19 cellular contexts compared by ENCODE assay signal in genomic region chrX:20118065-20118824, GRCh38. TPM values are rescaled to one million over a fixed set of nuclear protein-coding genes. Genes with fewer than 3 reads are reported as not detected.
DNase-seq lines count a peak whose midpoint lies in the region; ATAC-seq, FAIRE-seq and TF ChIP-seq lines count a peak whose summit lies in the region.
"Had no signal": no experiment of that assay in that cellular context is flagged by ENCODE, and none has a peak within 500 bp of the region (broad histone marks: within the 10 kb centered on the region; RNA-seq: fewer than 3 reads in every experiment).

No MANE protein-coding gene starts in this region.

- H4K20me1 ChIP-seq in keratinocyte (ENCODE audit: control insufficient read depth, extremely low read depth, insufficient read depth, low read length): no peaks in the 10 kb centered on the region
- no peaks in the 10 kb centered on the region for H4K20me1 ChIP-seq in Karpas-422 (ENCODE audit: insufficient read depth, low read depth, low read length)
- no peaks in the 10 kb centered on the region for H4K20me1 ChIP-seq in smooth muscle cell (ENCODE audit: low read depth)
- H4K20me1 ChIP-seq in HepG2 (ENCODE audit: insufficient read depth, low read length): no peaks in the 10 kb centered on the region

- in situ Hi-C loops in GM13976 (cut with MboI; ENCODE audit: low sequenced_read_pairs, unreplicated experiment) (no loop called here), HepG2 (cut with HindIII; ENCODE audit: extremely low pct_ligation_motif_present, low pct_unique_long_range_greater_than_20kb) (no loop called here)

- H3K9me1 ChIP-seq in keratinocyte (ENCODE audit: control insufficient read depth, extremely low read depth, insufficient read depth, low read length): no peaks in the 10 kb centered on the region

- CTCF ChIA-PET in HepG2 (lab: Yijun Ruan, JAX; ENCODE audit: low intra/inter-chr PET ratio, low total read pairs): no interaction called here

- no TSS peak for BruUV-seq in HepG2 (replicated peaks; lab: Mats Ljungman, UMichigan)

- H3K9ac ChIP-seq in keratinocyte (ENCODE audit: control insufficient read depth, extremely low read depth, insufficient read depth, low read length): no peak overlapping the region
- H3K9ac ChIP-seq in Karpas-422 (ENCODE audit: low read length): no peak overlapping the region
- no peak overlapping the region for H3K9ac ChIP-seq in smooth muscle cell (ENCODE audit: low read depth)
- H3K9ac ChIP-seq in HepG2 (ENCODE audit: insufficient read depth, low read depth, low read length): no peak overlapping the region
- H3K9ac ChIP-seq: SK-N-SH had no signal

- TF ChIP-seq RAD21 in HepG2 (CRISPR knock-in tag; IDR thresholded peaks at IDR 0.05): no peak

- no peaks in the 10 kb centered on the region for H3F3A ChIP-seq in smooth muscle cell (ENCODE audit: low read depth)

- dilution Hi-C loops in keratinocyte (cut with MboI; ENCODE audit: extremely low pct_ligation_motif_present, low sequenced_read_pairs): no loop called here

- H3K27ac ChIP-seq in keratinocyte (ENCODE audit: control insufficient read depth, insufficient read depth, low read length) (no peak overlapping the region), Karpas-422 (ENCODE audit: low read length) (no peak overlapping the region), smooth muscle cell (ENCODE audit: low read depth) (no peak overlapping the region), HepG2 (ENCODE audit: extremely low read length, insufficient read depth, low read length) (no peak overlapping the region)
- H3K27ac ChIP-seq: esophagus muscularis mucosa, tibial nerve had no signal

- no peak for TF ChIP-seq EP300 in HepG2 (IDR thresholded peaks at IDR 0.05; ENCODE audit: low read depth in 2 of 2, low read length in 2 of 2)
- TF ChIP-seq EP300 in HepG2 (CRISPR knock-in tag; IDR thresholded peaks at IDR 0.05; ENCODE audit: borderline replicate concordance): no peak

- intact Hi-C loops in HepG2 (cut with micrococcal nuclease; ENCODE audit: unreplicated experiment): no loop called here

- H3K27me3 ChIP-seq in keratinocyte (ENCODE audit: control insufficient read depth, extremely low read depth, insufficient read depth, low read length): peaks cover 9% of the 10 kb centered on the region
- no peaks in the 10 kb centered on the region for H3K27me3 ChIP-seq in Karpas-422 (ENCODE audit: low read length)
- peaks cover 30% of the 10 kb centered on the region for H3K27me3 ChIP-seq in smooth muscle cell (ENCODE audit: low read depth)
- no peaks in the 10 kb centered on the region for H3K27me3 ChIP-seq in HepG2 (ENCODE audit: control insufficient read depth in 1 of 2, insufficient read depth in 2 of 2, low read length in 2 of 2)

- H3K9me2 ChIP-seq in Karpas-422 (replicated peaks; ENCODE audit: insufficient read depth, low read length): no peaks in the 10 kb centered on the region
- H3K9me2 ChIP-seq: SK-N-SH had no signal

- H3K4me3 ChIP-seq in keratinocyte (ENCODE audit: control insufficient read depth in 2 of 3, extremely low read depth in 1 of 3, insufficient read depth in 2 of 3, low read depth in 1 of 3, low read length in 3 of 3) (no peak overlapping the region), Karpas-422 (ENCODE audit: low read length) (no peak overlapping the region), smooth muscle cell (no peak overlapping the region), HepG2 (replicated peaks in 1 of 3; ENCODE audit: insufficient read depth in 1 of 3, low read depth in 2 of 3, low read length in 3 of 3) (no peak overlapping the region)
- H3K4me3 ChIP-seq: esophagus muscularis mucosa, HAP-1, tibial nerve had no signal

- H3K79me2 ChIP-seq in keratinocyte (ENCODE audit: control insufficient read depth, insufficient read depth, low read length) (no peaks in the 10 kb centered on the region), Karpas-422 (ENCODE audit: low read length) (no peaks in the 10 kb centered on the region), smooth muscle cell (ENCODE audit: low read depth) (no peaks in the 10 kb centered on the region), HepG2 (ENCODE audit: insufficient read depth, low read length) (peaks cover 5% of the 10 kb centered on the region)

- H3K36me3 ChIP-seq in keratinocyte (ENCODE audit: control insufficient read depth in 2 of 2, extremely low read depth in 1 of 2, insufficient read depth in 2 of 2, low read length in 2 of 2) (no peaks in the 10 kb centered on the region), Karpas-422 (ENCODE audit: insufficient read depth, low read length) (no peaks in the 10 kb centered on the region), smooth muscle cell (ENCODE audit: low read depth) (no peaks in the 10 kb centered on the region), HepG2 (replicated peaks in 1 of 2; ENCODE audit: control insufficient read depth in 1 of 2, insufficient read depth in 2 of 2, low read length in 2 of 2) (no peaks in the 10 kb centered on the region)
- H3K36me3 ChIP-seq: esophagus muscularis mucosa, HAP-1, tibial nerve had no signal

- H3K9me3 ChIP-seq in keratinocyte (ENCODE audit: control insufficient read depth, low read depth, low read length) (peaks cover 5% of the 10 kb centered on the region), Karpas-422 (ENCODE audit: low read length) (no peaks in the 10 kb centered on the region), smooth muscle cell (replicated peaks; ENCODE audit: low read depth) (no peaks in the 10 kb centered on the region), HepG2 (ENCODE audit: low read length) (no peaks in the 10 kb centered on the region)
- H3K9me3 ChIP-seq: esophagus muscularis mucosa, HAP-1, SK-N-SH, tibial nerve had no signal

- FAIRE-seq in keratinocyte (lab: Jason Lieb, UNC) (no peak), HepG2 (lab: Jason Lieb, UNC) (no peak)

- POLR2A ChIA-PET in HepG2 (lab: Yijun Ruan, JAX): no interaction called here

- DNase-seq in NCI-H748 (lab: John Stamatoyannopoulos, UW; ENCODE audit: unreplicated experiment): peak; percentile 42
- no peak for DNase-seq in NCI-H748 treated with DMSO at 0.1 percent for 48 hours (lab: John Stamatoyannopoulos, UW)
- DNase-seq in NCI-H69 (lab: John Stamatoyannopoulos, UW): peak; percentile 21
- DNase-seq in keratinocyte (ENCODE audit: low read depth, low spot score): no peak
- no peak for DNase-seq in Karpas-422
- DNase-seq in smooth muscle cell (lab: John Stamatoyannopoulos, UW; ENCODE audit: unreplicated experiment): no peak
- no peak for DNase-seq in GM13976 (ENCODE audit: low spot score)
- DNase-seq in HepG2 (ENCODE audit: low spot score): no peak
- DNase-seq: activated CD8-positive, alpha-beta memory T cell treated with anti-CD3 and anti-CD28 coated beads, Interleukin-2, amount 50 U/mL, for 48 hours; activated naive CD8-positive, alpha-beta T cell treated with anti-CD3 and anti-CD28 coated beads, Interleukin-2, amount 10 ng/mL, durations not matched to agents 7 days and 5 days; effector memory CD4-positive, alpha-beta T cell; naive thymus-derived CD4-positive, alpha-beta T cell; NCI-H187 treated with DMSO at 0.1 percent for 48 hours; SK-N-SH; stimulated activated naive CD8-positive, alpha-beta T cell treated with anti-CD3 and anti-CD28 coated beads, Interleukin-15, amount 100 ng/mL, for 72 hours had no signal

- WGBS in smooth muscle cell (ENCODE audit: low lambda C conversion rate): 68% methylated on average over 12 of the region's 12 CpGs
- WGBS in HepG2 (ENCODE audit: low lambda C conversion rate): 27% methylated on average over 9 of the region's 12 CpGs

- H3K4me2 ChIP-seq in keratinocyte (ENCODE audit: control insufficient read depth, extremely low read depth, insufficient read depth, low read depth, low read length) (peak overlapping the region; percentile 18), Karpas-422 (ENCODE audit: low read depth, low read length, poor library complexity, severe bottlenecking) (no peak overlapping the region), smooth muscle cell (no peak overlapping the region), HepG2 (ENCODE audit: low read depth, low read length) (no peak overlapping the region; the same call in 1 of the 2 replicates)
- H3K4me2 ChIP-seq: SK-N-SH had no signal

- H3K4me1 ChIP-seq in keratinocyte (ENCODE audit: control insufficient read depth, extremely low read depth, insufficient read depth, low read length) (peaks cover 9% of the 10 kb centered on the region), Karpas-422 (ENCODE audit: low read length) (no peaks in the 10 kb centered on the region), smooth muscle cell (ENCODE audit: low read depth) (no peaks in the 10 kb centered on the region), HepG2 (ENCODE audit: insufficient read depth, low read length) (peaks cover 35% of the 10 kb centered on the region)
- H3K4me1 ChIP-seq: HAP-1 had no signal

- H2AFZ ChIP-seq in keratinocyte (ENCODE audit: control insufficient read depth, low read length): no peak overlapping the region
- no peak overlapping the region for H2AFZ ChIP-seq in Karpas-422 (ENCODE audit: low read length)
- no peak overlapping the region for H2AFZ ChIP-seq in smooth muscle cell (ENCODE audit: low read depth)
- no peak overlapping the region for H2AFZ ChIP-seq in HepG2 (ENCODE audit: low read length)

- ATAC-seq in HepG2: no peak
- ATAC-seq: naive thymus-derived CD4-positive, alpha-beta T cell; stimulated activated naive CD8-positive, alpha-beta T cell treated with anti-CD3 and anti-CD28 coated beads, Interleukin-15, amount 100 ng/mL, for 72 hours had no signal

- no peak for TF ChIP-seq POLR2A in HepG2 (IDR thresholded peaks at IDR 0.05; ENCODE audit: insufficient read depth in 1 of 2, low read depth in 2 of 2, low read length in 2 of 2)

- TF ChIP-seq CTCF in keratinocyte (optimal IDR thresholded peaks at IDR 0.05 in 1 of 3, IDR thresholded peaks at IDR 0.05 in 1 of 3, conservative IDR thresholded peaks at IDR 0.05 in 1 of 3; ENCODE audit: extremely low read depth in 1 of 3, insufficient read depth in 2 of 3, low read length in 3 of 3): no peak
- TF ChIP-seq CTCF in smooth muscle cell (IDR thresholded peaks at IDR 0.05; ENCODE audit: borderline replicate concordance, insufficient read depth, poor library complexity, severe bottlenecking): no peak
- TF ChIP-seq CTCF in GM13976 (IDR thresholded peaks at IDR 0.05; ENCODE audit: borderline replicate concordance, control extremely low read depth, extremely low read depth, insufficient read depth, missing control alignments): no peak
- TF ChIP-seq CTCF in HepG2 (CRISPR knock-in tag; IDR thresholded peaks at IDR 0.05): no peak

RNA-seq across cellular contexts. Expression of gene MAP7D2, which starts 1.5 kb away (rescaled TPM):
- polyA plus RNA-seq in keratinocyte (0.35 to 0.76 TPM (median 0.36 TPM) in 3 replicates), smooth muscle cell (1.7 TPM in 1 of 2 replicates, not detected in the other), HepG2 (2011; rRNA removed) (7.2 and 9.6 TPM in 2 replicates)
- polyA plus RNA-seq in keratinocyte (2011; ENCODE audit: low read depth): 1.8 TPM
- polyA plus RNA-seq in keratinocyte (2011; cell fraction: cytosol; rRNA removed): 0.44 and 0.61 TPM in 2 replicates
- polyA plus RNA-seq in keratinocyte (2011; cell fraction: nucleus; rRNA removed): 0.46 and 0.60 TPM in 2 replicates
- polyA plus RNA-seq in keratinocyte (2012; ENCODE audit: low replicate concordance): 0.58 and 0.80 TPM in 2 replicates
- polyA minus RNA-seq in keratinocyte: 0.26 to 0.52 TPM (median 0.36 TPM) in 3 replicates
- not detected for polyA minus RNA-seq in keratinocyte (2011; cell fraction: cytosol; rRNA and poly(A)+ RNA removed)
- polyA minus RNA-seq in keratinocyte (2011; cell fraction: nucleus; rRNA and poly(A)+ RNA removed): 0.21 TPM in 1 of 2 replicates, not detected in the other
- total RNA-seq in Karpas-422 (2014; rRNA removed; shearing (Covaris generic); ENCODE audit: low replicate concordance): 15.1 and 16.6 TPM in 2 replicates
- total RNA-seq in smooth muscle cell (0.09 and 0.18 TPM in 2 replicates), HepG2 (2016; rRNA removed; fragmentation: Illumina TruSeq; extraction: Trizol) (10.5 and 14.2 TPM in 2 replicates)
- total RNA-seq in HepG2 (2016; cell fraction: cytosol; rRNA removed; fragmentation: Illumina TruSeq; extraction: Trizol; ENCODE audit: low read depth): 1.6 and 1.7 TPM in 2 replicates
- total RNA-seq in HepG2 (2016; cell fraction: insoluble cytoplasmic fraction; rRNA removed; fragmentation: Illumina TruSeq; extraction: Trizol): 10.8 and 14.2 TPM in 2 replicates
- 4.6 and 5.0 TPM in 2 replicates for total RNA-seq in HepG2 (2016; cell fraction: membrane; rRNA removed; fragmentation: Illumina TruSeq; extraction: Trizol)
- 6.9 and 9.9 TPM in 2 replicates for total RNA-seq in HepG2 (2016; cell fraction: nucleus; rRNA removed; fragmentation: Illumina TruSeq; extraction: Trizol)
- 5.8 and 5.9 TPM in 2 replicates for polyA plus RNA-seq in HepG2 (2011; cell fraction: cytosol; rRNA removed)
- 8.1 and 8.2 TPM in 2 replicates for polyA plus RNA-seq in HepG2 (2011; cell fraction: nucleus; rRNA removed)
- polyA plus RNA-seq in HepG2 (2012): 7.2 and 8.2 TPM in 2 replicates
- polyA plus RNA-seq in HepG2 (2016; cell fraction: cytosol; fragmentation: Illumina TruSeq; extraction: Trizol; ENCODE audit: low read depth): 1.3 and 1.5 TPM in 2 replicates
- polyA plus RNA-seq in HepG2 (2016; cell fraction: insoluble cytoplasmic fraction; fragmentation: Illumina TruSeq; extraction: Trizol; ENCODE audit: low read depth): 15.0 and 15.7 TPM in 2 replicates
- polyA plus RNA-seq in HepG2 (2016; cell fraction: membrane; fragmentation: Illumina TruSeq; extraction: Trizol; ENCODE audit: low read depth): 3.5 and 4.2 TPM in 2 replicates
- polyA plus RNA-seq in HepG2 (2016; cell fraction: nucleus; fragmentation: Illumina TruSeq; extraction: Trizol; ENCODE audit: insufficient read depth, low read depth): 17.4 and 18.7 TPM in 2 replicates
- 0.07 and 4.4 TPM in 2 replicates for polyA minus RNA-seq in HepG2 (2011; rRNA and poly(A)+ RNA removed; ENCODE audit: low replicate concordance)
- polyA minus RNA-seq in HepG2 (2011; cell fraction: cytosol; rRNA and poly(A)+ RNA removed): 5.4 and 6.0 TPM in 2 replicates
- polyA minus RNA-seq in HepG2 (2011; cell fraction: nucleus; rRNA and poly(A)+ RNA removed): 3.7 and 5.6 TPM in 2 replicates
- polyA plus RNA-seq: CD14-positive monocyte had no signal

RNA-seq across cellular contexts. Expression of gene EIF1AX, which starts 23.4 kb away (rescaled TPM):
- 83.9 to 196 TPM (median 109 TPM) in 3 replicates for polyA plus RNA-seq in keratinocyte
- polyA plus RNA-seq in keratinocyte (2011; ENCODE audit: low read depth): 172 TPM
- 91.4 and 152 TPM in 2 replicates for polyA plus RNA-seq in keratinocyte (2011; cell fraction: cytosol; rRNA removed)
- 32.3 and 69.4 TPM in 2 replicates for polyA plus RNA-seq in keratinocyte (2011; cell fraction: nucleus; rRNA removed)
- polyA plus RNA-seq in keratinocyte (2012; ENCODE audit: low replicate concordance): 141 and 150 TPM in 2 replicates
- 8.1 to 78.5 TPM (median 15.8 TPM) in 3 replicates for polyA minus RNA-seq in keratinocyte
- 121 TPM for polyA minus RNA-seq in keratinocyte (2011; cell fraction: cytosol; rRNA and poly(A)+ RNA removed)
- polyA minus RNA-seq in keratinocyte (2011; cell fraction: nucleus; rRNA and poly(A)+ RNA removed): 15.2 and 23.9 TPM in 2 replicates
- total RNA-seq in Karpas-422 (2014; rRNA removed; shearing (Covaris generic); ENCODE audit: low replicate concordance): 32.8 and 55.5 TPM in 2 replicates
- total RNA-seq in smooth muscle cell: 40.3 and 48.2 TPM in 2 replicates
- polyA plus RNA-seq in smooth muscle cell: 37.2 and 40.7 TPM in 2 replicates
- 82.7 and 124 TPM in 2 replicates for total RNA-seq in HepG2 (2016; rRNA removed; fragmentation: Illumina TruSeq; extraction: Trizol)
- 5.1 and 6.9 TPM in 2 replicates for total RNA-seq in HepG2 (2016; cell fraction: cytosol; rRNA removed; fragmentation: Illumina TruSeq; extraction: Trizol; ENCODE audit: low read depth)
- 79.6 and 135 TPM in 2 replicates for total RNA-seq in HepG2 (2016; cell fraction: insoluble cytoplasmic fraction; rRNA removed; fragmentation: Illumina TruSeq; extraction: Trizol)
- 24.9 and 26.4 TPM in 2 replicates for total RNA-seq in HepG2 (2016; cell fraction: membrane; rRNA removed; fragmentation: Illumina TruSeq; extraction: Trizol)
- 38.4 and 40.2 TPM in 2 replicates for total RNA-seq in HepG2 (2016; cell fraction: nucleus; rRNA removed; fragmentation: Illumina TruSeq; extraction: Trizol)
- 24.9 and 35.1 TPM in 2 replicates for polyA plus RNA-seq in HepG2 (2011; rRNA removed)
- polyA plus RNA-seq in HepG2 (2011; cell fraction: cytosol; rRNA removed): 7.5 and 14.6 TPM in 2 replicates
- 7.1 and 9.1 TPM in 2 replicates for polyA plus RNA-seq in HepG2 (2011; cell fraction: nucleus; rRNA removed)
- polyA plus RNA-seq in HepG2 (2012): 59.9 and 64.7 TPM in 2 replicates
- polyA plus RNA-seq in HepG2 (2016; cell fraction: cytosol; fragmentation: Illumina TruSeq; extraction: Trizol; ENCODE audit: low read depth): 11.9 and 14.1 TPM in 2 replicates
- polyA plus RNA-seq in HepG2 (2016; cell fraction: insoluble cytoplasmic fraction; fragmentation: Illumina TruSeq; extraction: Trizol; ENCODE audit: low read depth): 199 and 224 TPM in 2 replicates
- 30.3 and 31.0 TPM in 2 replicates for polyA plus RNA-seq in HepG2 (2016; cell fraction: membrane; fragmentation: Illumina TruSeq; extraction: Trizol; ENCODE audit: low read depth)
- 76.8 and 77.3 TPM in 2 replicates for polyA plus RNA-seq in HepG2 (2016; cell fraction: nucleus; fragmentation: Illumina TruSeq; extraction: Trizol; ENCODE audit: insufficient read depth, low read depth)
- polyA minus RNA-seq in HepG2 (2011; rRNA and poly(A)+ RNA removed; ENCODE audit: low replicate concordance): 14.2 and 14.3 TPM in 2 replicates
- 31.8 and 32.0 TPM in 2 replicates for polyA minus RNA-seq in HepG2 (2011; cell fraction: cytosol; rRNA and poly(A)+ RNA removed)
- 24.5 and 26.0 TPM in 2 replicates for polyA minus RNA-seq in HepG2 (2011; cell fraction: nucleus; rRNA and poly(A)+ RNA removed)

Comparison
In these comparisons a context has a peak if more than half of its experiments do, and no peak if none do; other contexts are left out.
1. DNase-seq: peak in NCI-H748 (single experiment) and NCI-H69 (single experiment); none in NCI-H748 treated with DMSO at 0.1 percent for 48 hours (single experiment), keratinocyte (single experiment), Karpas-422 (single experiment), smooth muscle cell (single experiment), GM13976 (single experiment) and HepG2 (single experiment).